In genomic region chr22:39725351-39726035, GRCh38 we compare ENCODE assay signal across 19 cellular contexts.
DNase-seq lines count a peak whose midpoint lies in the region; ATAC-seq, FAIRE-seq and TF ChIP-seq lines count a peak whose summit lies in the region.
"Had no signal": no experiment of that assay in that cellular context is flagged by ENCODE, and none has a peak within 500 bp of the region (broad histone marks: within the 10 kb centered on the region; RNA-seq: fewer than 3 reads in every experiment).

No MANE protein-coding gene starts in this region.

- H3K27ac ChIP-seq in osteoblast (ENCODE audit: low read depth, low read length) (no peak overlapping the region), foreskin keratinocyte (no peak overlapping the region)
- H3K27ac ChIP-seq: GM23248, HL-60 had no signal

- DNase-seq in activated CD4-positive, CD25-positive, alpha-beta regulatory T cell treated with anti-CD3 and anti-CD28 coated beads, Interleukin-2, amount 50 U/mL, for 72 hours: peak; percentile 6
- peak; percentile 5 for DNase-seq in GM03348 (ENCODE audit: low spot score)
- DNase-seq in NCI-H2227 treated with DMSO at 0.1 percent for 48 hours (lab: John Stamatoyannopoulos, UW): peak; percentile 5
- peak; percentile 76 for DNase-seq in osteoblast (ENCODE audit: insufficient read length, low spot score, missing footprints)
- no peak for DNase-seq in foreskin keratinocyte
- DNase-seq in HTR-8/SVneo (ENCODE audit: insufficient read length, low spot score): no peak
- DNase-seq: Caco-2, DND-41, GDM1, GM23248, KG1, NCI-H1048, NCI-H1930, NCI-H82, Right ventricle myocardium superior, SK-N-SH had no signal

- H3K27me3 ChIP-seq in osteoblast (ENCODE audit: insufficient read depth, low read length): peaks cover 6% of the 10 kb centered on the region
- peaks cover 15% of the 10 kb centered on the region for H3K27me3 ChIP-seq in foreskin keratinocyte

- no peak overlapping the region for H3K4me3 ChIP-seq in osteoblast (ENCODE audit: insufficient read depth, low read length)
- H3K4me3 ChIP-seq: GM23248 had no signal

- no peaks in the 10 kb centered on the region for H4K20me1 ChIP-seq in osteoblast (ENCODE audit: insufficient read depth, low read length)

- TF ChIP-seq CTCF in osteoblast (IDR thresholded peaks at IDR 0.05; ENCODE audit: extremely low read depth, low read depth, low read length) (no peak), foreskin keratinocyte (conservative IDR thresholded peaks at IDR 0.05) (no peak)

- H3K79me2 ChIP-seq in osteoblast (ENCODE audit: insufficient read depth, low read length): no peaks in the 10 kb centered on the region

- no peaks in the 10 kb centered on the region for H3K36me3 ChIP-seq in osteoblast (ENCODE audit: insufficient read depth, low read length)

- no peak for FAIRE-seq in HTR-8/SVneo (lab: Jason Lieb, UNC)

- ATAC-seq in activated CD4-positive, CD25-positive, alpha-beta regulatory T cell treated with anti-CD3 and anti-CD28 coated beads, Interleukin-2, amount 50 U/mL, for 24 hours: no peak
- ATAC-seq in foreskin keratinocyte (no peak), GM19395 (IDR thresholded peaks at IDR 0.05; ENCODE audit: unreplicated experiment) (no peak)

- H3K4me1 ChIP-seq in osteoblast (ENCODE audit: insufficient read depth, low read length) (no peaks in the 10 kb centered on the region), foreskin keratinocyte (no peaks in the 10 kb centered on the region)

- H3K4me2 ChIP-seq in osteoblast (ENCODE audit: insufficient read depth, low read length): no peak overlapping the region
- H3K4me2 ChIP-seq: SK-N-SH had no signal

- H2AFZ ChIP-seq in osteoblast (ENCODE audit: low read length): no peak overlapping the region
- H2AFZ ChIP-seq: GM23248 had no signal

- H3K9me3 ChIP-seq in osteoblast (ENCODE audit: low read depth, low read length): no peaks in the 10 kb centered on the region
- H3K9me3 ChIP-seq: Caco-2, SK-N-SH had no signal

Comparison
In these comparisons a context has a peak if more than half of its experiments do, and no peak if none do; other contexts are left out.
1. DNase-seq: peak in activated CD4-positive, CD25-positive, alpha-beta regulatory T cell treated with anti-CD3 and anti-CD28 coated beads, Interleukin-2, amount 50 U/mL, for 72 hours (single experiment), GM03348 (single experiment), NCI-H2227 treated with DMSO at 0.1 percent for 48 hours (single experiment) and osteoblast (single experiment); none in foreskin keratinocyte (0 of 2) and HTR-8/SVneo (single experiment).